ENCODE assay signal across 27 cellular contexts in genomic region chr7:107032050-107032449, GRCh38.
"Had no signal": no experiment of that assay in that cellular context is flagged by ENCODE, and none has a peak within 500 bp of the region (broad histone marks: within the 10 kb centered on the region; RNA-seq: fewer than 3 reads in every experiment).

No MANE protein-coding gene starts in this region.

- H3K4me2 ChIP-seq: neural progenitor cell, smooth muscle cell had no signal

- H3K36me3 ChIP-seq: left lung, lower lobe of right lung, neural progenitor cell, neutrophil, right atrium auricular region, right lobe of liver, tibial nerve, upper lobe of left lung, vagina had no signal

- H3K9ac ChIP-seq: neural progenitor cell had no signal

- H3K4me3 ChIP-seq: left lung, lower lobe of right lung, neural progenitor cell, right atrium auricular region, right lobe of liver, smooth muscle cell, tibial nerve, upper lobe of left lung, vagina had no signal

- H3K27ac ChIP-seq: left lung, lower lobe of right lung, neural progenitor cell, neutrophil, right atrium auricular region, right lobe of liver, tibial nerve, upper lobe of left lung, vagina had no signal

- H3K4me1 ChIP-seq: left lung, lower lobe of right lung, neural progenitor cell, right lobe of liver, tibial nerve, upper lobe of left lung, vagina had no signal

- DNase-seq: hypothalamus; immature natural killer cell; kidney; left colon; left lung; lower lobe of right lung; mammary epithelial cell; mesendoderm; naive B cell; natural killer cell; nephron progenitor cell; occipital lobe; right lobe of liver; stimulated activated CD4-positive, alpha-beta T cell treated with anti-CD3 and anti-CD28 coated beads, Interleukin-1b, Interleukin-23, amount 100 ng/mL, for 48 hours; stimulated activated CD4-positive, alpha-beta T cell treated with anti-CD3 and anti-CD28 coated beads, Interleukin-2, amount 100 ng/mL, for 48 hours; stimulated activated CD4-positive, alpha-beta T cell treated with anti-CD3 and anti-CD28 coated beads, Interleukin-4, amount 100 ng/mL, for 4 hours; stimulated activated CD8-positive, alpha-beta memory T cell treated with anti-CD3 and anti-CD28 coated beads, Interleukin-4, amount 100 ng/mL, for 48 hours; stimulated activated naive CD4-positive, alpha-beta T cell treated with Interleukin-2 at 50 U/mL for 16 hours; stimulated activated naive CD8-positive, alpha-beta T cell treated with anti-CD3 and anti-CD28 coated beads, Interleukin-15, amount 100 ng/mL, for 72 hours; substantia nigra; upper lobe of left lung had no signal

- H3K27me3 ChIP-seq: left lung, neural progenitor cell, neutrophil, right atrium auricular region, right lobe of liver, tibial nerve, upper lobe of left lung, vagina had no signal

- H3K9me3 ChIP-seq: lower lobe of right lung, neutrophil, right lobe of liver, tibial nerve, upper lobe of left lung, vagina had no signal

- H2AFZ ChIP-seq: neural progenitor cell had no signal
